In genomic region chr22:34045311-34045710, GRCh38 we compare ENCODE assay signal across 25 cellular contexts.
A peak's percentile ranks its signal among the peaks of the same experiment; 100 is the strongest.
DNase-seq lines count a peak whose midpoint lies in the region; ATAC-seq and TF ChIP-seq lines count a peak whose summit lies in the region.
"Had no signal": no experiment of that assay in that cellular context is flagged by ENCODE, and none has a peak within 500 bp of the region (broad histone marks: within the 10 kb centered on the region; RNA-seq: fewer than 3 reads in every experiment).

No MANE protein-coding gene starts in this region.

- no peak overlapping the region for H2BK15ac ChIP-seq in mesendoderm (replicated peaks; ENCODE audit: low read depth)

- H3K27ac ChIP-seq in mesendoderm (ENCODE audit: low read depth, low read length) (no peak overlapping the region), left lung (no peak overlapping the region), GM23338 (ENCODE audit: low read depth) (no peak overlapping the region)
- no peak overlapping the region for H3K27ac ChIP-seq in naive thymus-derived CD4-positive, alpha-beta T cell (ENCODE audit: low read depth, low read length)
- H3K27ac ChIP-seq: A549; BLaER1 treated with 17β-estradiol and CSF1 and Interleukin-3, amounts not matched to agents 10 nM and 100 nM had no signal

- no peak for ATAC-seq in GM21360 (IDR thresholded peaks at IDR 0.05; ENCODE audit: unreplicated experiment)
- no peak for ATAC-seq in naive thymus-derived CD4-positive, alpha-beta T cell
- no peak for ATAC-seq in left lung
- no peak for ATAC-seq in GM23338
- ATAC-seq: A549, GM12878 had no signal

- no CpG with 5 or more reads among the region's 4 CpGs for WGBS in mesendoderm (ENCODE audit: extremely low coverage, insufficient coverage, low lambda C conversion rate)

- no peak overlapping the region for H3K56ac ChIP-seq in mesendoderm (ENCODE audit: low read length)

- no peak overlapping the region for H2AFZ ChIP-seq in GM23338

- no peak overlapping the region for H3K4me3 ChIP-seq in mesendoderm (ENCODE audit: low read length)
- H3K4me3 ChIP-seq in naive thymus-derived CD4-positive, alpha-beta T cell (ENCODE audit: low read length) = no peak overlapping the region
- no peak overlapping the region for H3K4me3 ChIP-seq in left lung
- no peak overlapping the region for H3K4me3 ChIP-seq in GM23338
- H3K4me3 ChIP-seq: A549; BLaER1 treated with 17β-estradiol and CSF1 and Interleukin-3, amounts not matched to agents 10 nM and 100 nM; GM12878; HAP-1 had no signal

- no peaks in the 10 kb centered on the region for H3K4me1 Mint-ChIP-seq in naive thymus-derived CD4-positive, alpha-beta T cell
- H3K4me1 Mint-ChIP-seq in GM23338 = no peaks in the 10 kb centered on the region
- H3K4me1 Mint-ChIP-seq: CD14-positive monocyte; CD8-positive, alpha-beta memory T cell had no signal

- no peak overlapping the region for H4K5ac ChIP-seq in mesendoderm (ENCODE audit: low read length)

- H2AK5ac ChIP-seq in mesendoderm (ENCODE audit: low read length) = no peak overlapping the region

- CTCF ChIA-PET in naive thymus-derived CD4-positive, alpha-beta T cell (lab: Charles Lee) = no interaction called here

- H3K4me3 Mint-ChIP-seq in naive thymus-derived CD4-positive, alpha-beta T cell = no peak overlapping the region
- no peak overlapping the region for H3K4me3 Mint-ChIP-seq in GM23338
- H3K4me3 Mint-ChIP-seq: CD14-positive monocyte; CD4-positive, alpha-beta T cell; CD8-positive, alpha-beta memory T cell; HFFc6 had no signal

- no peaks in the 10 kb centered on the region for H3F3A ChIP-seq in GM23338 (replicated peaks; ENCODE audit: low read depth)

- H3K9me3 Mint-ChIP-seq in naive thymus-derived CD4-positive, alpha-beta T cell = peaks cover 0 to 10% (median 5%) of the 10 kb centered on the region in 11 donors
- H3K9me3 Mint-ChIP-seq in GM23338 = peaks cover 10% of the 10 kb centered on the region; the same call in 2 of the 3 replicates

- H3K36me3 ChIP-seq in mesendoderm (ENCODE audit: control insufficient read depth, insufficient read depth, low read length) = no peaks in the 10 kb centered on the region
- no peaks in the 10 kb centered on the region for H3K36me3 ChIP-seq in naive thymus-derived CD4-positive, alpha-beta T cell (ENCODE audit: control insufficient read depth in 2 of 3, insufficient read depth in 3 of 3, low read length in 3 of 3)
- H3K36me3 ChIP-seq in left lung = no peaks in the 10 kb centered on the region
- no peaks in the 10 kb centered on the region for H3K36me3 ChIP-seq in GM23338 (ENCODE audit: insufficient read depth)
- H3K36me3 ChIP-seq: BE2C; BLaER1 treated with 17β-estradiol and CSF1 and Interleukin-3, amounts not matched to agents 10 nM and 100 nM; HAP-1 had no signal

- H3K36me3 Mint-ChIP-seq in naive thymus-derived CD4-positive, alpha-beta T cell = no peaks in the 10 kb centered on the region
- no peaks in the 10 kb centered on the region for H3K36me3 Mint-ChIP-seq in GM23338 (ENCODE audit: low read depth)
- H3K36me3 Mint-ChIP-seq: CD14-positive monocyte; CD8-positive, alpha-beta memory T cell had no signal

- no peaks in the 10 kb centered on the region for H3K9me3 ChIP-seq in naive thymus-derived CD4-positive, alpha-beta T cell (ENCODE audit: control insufficient read depth in 2 of 3, low read length in 3 of 3)
- H3K9me3 ChIP-seq in left lung = no peaks in the 10 kb centered on the region
- H3K9me3 ChIP-seq: A549; BLaER1 treated with 17β-estradiol and CSF1 and Interleukin-3, amounts not matched to agents 10 nM and 100 nM; HAP-1 had no signal

- H2BK5ac ChIP-seq in mesendoderm (ENCODE audit: low read length) = no peak overlapping the region

- H3K23ac ChIP-seq in mesendoderm (ENCODE audit: low read length) = no peak overlapping the region

- intact Hi-C loops in naive thymus-derived CD4-positive, alpha-beta T cell (cut with micrococcal nuclease) = no loop called here
- intact Hi-C loops in left lung (cut with DNase I) = no loop called here

- no peaks in the 10 kb centered on the region for H4K20me1 ChIP-seq in GM23338 (replicated peaks; ENCODE audit: insufficient read depth)
- H4K20me1 ChIP-seq: BLaER1 treated with 17β-estradiol and CSF1 and Interleukin-3, amounts not matched to agents 10 nM and 100 nM had no signal

- no peak for TF ChIP-seq CTCF in left lung (IDR thresholded peaks at IDR 0.05)
- TF ChIP-seq CTCF in GM23338 (conservative IDR thresholded peaks at IDR 0.05; ENCODE audit: low read depth in 2 of 2) = no peak

- no peak overlapping the region for H3K18ac ChIP-seq in mesendoderm (ENCODE audit: low read length)

- no peak overlapping the region for H4K8ac ChIP-seq in mesendoderm (ENCODE audit: low read depth, low read length)

- H3K79me2 ChIP-seq in mesendoderm (ENCODE audit: control insufficient read depth, insufficient read depth, low read length) (no peaks in the 10 kb centered on the region), GM23338 (replicated peaks; ENCODE audit: insufficient read depth) (no peaks in the 10 kb centered on the region)

- no peak overlapping the region for H3K27ac Mint-ChIP-seq in naive thymus-derived CD4-positive, alpha-beta T cell
- no peak overlapping the region for H3K27ac Mint-ChIP-seq in GM23338
- H3K27ac Mint-ChIP-seq: CD4-positive, alpha-beta T cell; CD8-positive, alpha-beta memory T cell; HFFc6 had no signal

- H3K4me1 ChIP-seq in mesendoderm (ENCODE audit: control insufficient read depth, low read depth, low read length) (no peaks in the 10 kb centered on the region), left lung (no peaks in the 10 kb centered on the region), GM23338 (ENCODE audit: insufficient read depth) (no peaks in the 10 kb centered on the region)
- no peaks in the 10 kb centered on the region for H3K4me1 ChIP-seq in naive thymus-derived CD4-positive, alpha-beta T cell (ENCODE audit: control insufficient read depth in 2 of 2, insufficient read depth in 2 of 2, low read length in 2 of 2)
- H3K4me1 ChIP-seq: A549; BE2C; BLaER1 treated with 17β-estradiol and CSF1 and Interleukin-3, amounts not matched to agents 10 nM and 100 nM; HAP-1 had no signal

- no peak overlapping the region for H3K4ac ChIP-seq in mesendoderm (ENCODE audit: low read depth, low read length)

- no peak overlapping the region for H3K9ac ChIP-seq in mesendoderm (ENCODE audit: low read length)
- H3K9ac ChIP-seq: BLaER1 treated with 17β-estradiol and CSF1 and Interleukin-3, amounts not matched to agents 10 nM and 100 nM had no signal

- H3K9me2 ChIP-seq in GM23338 (ENCODE audit: insufficient read depth) = no peaks in the 10 kb centered on the region

- H3K4me2 ChIP-seq in mesendoderm (ENCODE audit: low read length) (no peak overlapping the region), GM23338 (no peak overlapping the region)
- H3K4me2 ChIP-seq: A549; BLaER1 treated with 17β-estradiol and CSF1 and Interleukin-3, amounts not matched to agents 10 nM and 100 nM had no signal

- DNase-seq in HT1080 (ENCODE audit: low read depth) = peak; percentile 55
- DNase-seq in RKO (ENCODE audit: low spot score) = peak; percentile 24
- DNase-seq in inferior parietal cortex (ENCODE audit: extremely low spot score) = peak; percentile 20
- DNase-seq in mesendoderm = peak; percentile 41
- no peak for DNase-seq in naive thymus-derived CD4-positive, alpha-beta T cell
- no peak for DNase-seq in left lung
- no peak for DNase-seq in GM23338 (ENCODE audit: low spot score)
- DNase-seq: 8988T; ACHN; AML-193; BE2C; CD4-positive, alpha-beta T cell; CD8-positive, alpha-beta memory T cell; DMS 273 treated with DMSO at 0.1 percent for 48 hours; DMS79; EL; GDM1; GOT3; HFFc6 had no signal

- POLR2A ChIA-PET in naive thymus-derived CD4-positive, alpha-beta T cell (lab: Charles Lee) = no interaction called here

- no peaks in the 10 kb centered on the region for H3K79me1 ChIP-seq in mesendoderm (ENCODE audit: low read length)

- no peaks in the 10 kb centered on the region for H3K27me3 ChIP-seq in mesendoderm (ENCODE audit: insufficient read depth, low read length, poor library complexity)
- H3K27me3 ChIP-seq in naive thymus-derived CD4-positive, alpha-beta T cell (ENCODE audit: control insufficient read depth in 2 of 2, insufficient read depth in 2 of 2, low read length in 2 of 2) = no peaks in the 10 kb centered on the region
- H3K27me3 ChIP-seq in left lung = no peaks in the 10 kb centered on the region
- H3K27me3 ChIP-seq in GM23338 (ENCODE audit: insufficient read depth) = no peaks in the 10 kb centered on the region
- H3K27me3 ChIP-seq: BE2C; BLaER1 treated with 17β-estradiol and CSF1 and Interleukin-3, amounts not matched to agents 10 nM and 100 nM had no signal

- no peak overlapping the region for H2BK120ac ChIP-seq in mesendoderm (ENCODE audit: low read depth, low read length)

- H3K27me3 Mint-ChIP-seq in naive thymus-derived CD4-positive, alpha-beta T cell = peaks cover 0 to 22% (median 0%) of the 10 kb centered on the region in 5 donors
- H3K27me3 Mint-ChIP-seq in GM23338 (ENCODE audit: insufficient read depth, low read depth, poor library complexity) = no peaks in the 10 kb centered on the region
- H3K27me3 Mint-ChIP-seq: CD4-positive, alpha-beta T cell; CD8-positive, alpha-beta memory T cell had no signal

TF ChIP-seq in GM23338, 12 proteins besides CTCF, POLR2A, EP300 and RAD21 (continues in another document):
- TF ChIP-seq ZNF114 (CRISPR knock-in tag; IDR thresholded peaks at IDR 0.05) (no peak), EZH2phosphoT487 (IDR thresholded peaks at IDR 0.05; ENCODE audit: unreplicated experiment) (no peak), POLR2AphosphoS5 (IDR thresholded peaks at IDR 0.05; ENCODE audit: low read depth) (no peak), REST (IDR thresholded peaks at IDR 0.05; ENCODE audit: unreplicated experiment) (no peak)

Comparison
In these comparisons a context has a peak if more than half of its experiments do, and no peak if none do; other contexts are left out.
1. DNase-seq: peak in HT1080 (single experiment), RKO (single experiment), inferior parietal cortex (single experiment) and mesendoderm (single experiment); none in naive thymus-derived CD4-positive, alpha-beta T cell (0 of 9), left lung (0 of 2) and GM23338 (single experiment).